ENCODE assay signal across 1 cellular context in genomic region chr21:36022704-36023103, GRCh38.
TF ChIP-seq lines count a peak whose summit lies in the region.

No MANE protein-coding gene starts in this region.

TF ChIP-seq in SK-N-SH treated with all-trans-retinoic acid at 6 μM for 48 hours, 23 proteins besides CTCF, POLR2A, EP300 and RAD21 (continued from another document):
- TF ChIP-seq PATZ1 (CRISPR knock-in tag; IDR thresholded peaks at IDR 0.05; ENCODE audit: borderline replicate concordance) (no peak), POU6F1 (CRISPR knock-in tag; IDR thresholded peaks at IDR 0.05; ENCODE audit: borderline replicate concordance, low read depth) (no peak), ZNF8 (CRISPR knock-in tag; IDR thresholded peaks at IDR 0.05) (no peak), SNAI2 (CRISPR knock-in tag; IDR thresholded peaks at IDR 0.05) (no peak), ZNF70 (CRISPR knock-in tag; IDR thresholded peaks at IDR 0.05) (no peak), GLIS3 (CRISPR knock-in tag; IDR thresholded peaks at IDR 0.05) (no peak)
TF ChIP-seq in SK-N-SH treated with all-trans-retinoic acid at 6 μM for 48 hours: peak in this region for 0.
